ENCODE assay signal across 8 cellular contexts in the genomic region with DNA sequence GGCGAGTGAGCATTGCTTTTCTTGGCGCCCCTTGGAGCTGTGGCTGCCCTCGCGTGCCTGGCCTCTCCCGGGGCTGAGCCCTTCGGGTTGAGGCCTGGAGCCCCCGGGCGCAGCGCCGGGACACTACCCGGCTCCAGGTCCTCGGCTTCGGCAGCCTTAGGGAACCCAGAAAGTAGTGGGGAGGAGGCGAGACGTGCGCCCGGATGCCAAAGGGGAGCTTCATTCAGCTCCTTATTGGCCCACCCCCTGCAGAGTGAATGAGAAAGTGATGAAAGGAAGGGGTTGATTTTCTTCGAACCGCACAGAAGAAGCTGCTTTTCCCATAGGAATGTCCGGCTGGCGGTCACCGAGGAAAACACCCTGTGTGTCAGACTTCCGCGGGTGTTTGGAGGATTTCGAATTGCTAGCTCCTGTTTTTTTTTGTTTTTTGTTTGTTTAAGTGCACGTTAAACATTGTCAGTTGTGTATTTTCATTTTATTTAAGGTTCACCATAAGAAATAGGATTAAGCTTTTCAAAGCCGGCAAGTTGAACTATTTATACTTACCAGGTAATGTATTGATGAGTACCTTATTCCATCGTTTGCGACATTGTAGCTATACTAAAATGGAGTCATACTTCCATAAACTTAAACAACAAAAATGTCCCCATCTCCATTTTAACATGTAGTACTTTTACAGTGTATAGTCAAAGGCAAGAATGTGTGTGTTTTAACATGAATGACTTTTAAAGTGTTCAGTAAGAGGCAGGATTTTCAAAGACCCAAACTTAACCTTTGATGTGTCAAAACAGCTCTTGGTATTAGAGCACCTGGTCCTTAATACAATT. TPM values are rescaled to one million over a fixed set of nuclear protein-coding genes. Genes with fewer than 3 reads are reported as not detected.
DNase-seq lines count a peak whose midpoint lies in the region; ATAC-seq, FAIRE-seq and TF ChIP-seq lines count a peak whose summit lies in the region.

No MANE protein-coding gene starts in this region.

- FAIRE-seq in GM18507 (lab: Jason Lieb, UNC): peak; percentile 39

- peak overlapping the region; percentile 2; the same call in 1 of the 2 replicates for H2AFZ ChIP-seq in OCI-LY1 (ENCODE audit: low read length)

- H3K9me3 ChIP-seq in OCI-LY1 (ENCODE audit: low read length): no peaks in the 10 kb centered on the region
- no peaks in the 10 kb centered on the region for H3K9me3 ChIP-seq in iPS-15b (ENCODE audit: control insufficient read depth, insufficient read depth, low read length)
- H3K9me3 ChIP-seq in skeletal muscle tissue (ENCODE audit: control insufficient read depth in 3 of 3, low read length in 3 of 3): no peaks in the 10 kb centered on the region

- peak; percentile 56 for DNase-seq in AG09309 (ENCODE audit: low read depth)
- DNase-seq in GM18507 (ENCODE audit: extremely low spot score, insufficient read length, low read depth): no peak
- peak; percentile 83 for DNase-seq in astrocyte of the spinal cord (ENCODE audit: low read depth, low spot score)
- DNase-seq in retina: no peak

- H3K79me2 ChIP-seq in OCI-LY1 (ENCODE audit: insufficient read depth, low read length): peaks cover 18% of the 10 kb centered on the region

- peak overlapping the region; percentile 88 for H3K4me2 ChIP-seq in OCI-LY1 (ENCODE audit: low read length)

- in situ Hi-C loops in astrocyte of the spinal cord (cut with HindIII; ENCODE audit: low sequenced_read_pairs): no loop called here

- H3K9ac ChIP-seq in OCI-LY1 (ENCODE audit: low read length): peak overlapping the region; percentile 81
- peak overlapping the region; percentile 93 for H3K9ac ChIP-seq in iPS-15b (ENCODE audit: low read depth, low read length)
- H3K9ac ChIP-seq in skeletal muscle tissue (ENCODE audit: low read depth in 1 of 3, low read length in 3 of 3): peak overlapping the region; percentile 84 to 99 (median 97)

- no peaks in the 10 kb centered on the region for H4K20me1 ChIP-seq in OCI-LY1 (ENCODE audit: insufficient read depth, low read length)

- TF ChIP-seq CTCF in AG09309 (IDR thresholded peaks at IDR 0.05; ENCODE audit: control insufficient read depth, insufficient read depth, low read depth, low read length, missing control alignments): no peak
- no peak for TF ChIP-seq CTCF in OCI-LY1 (IDR thresholded peaks at IDR 0.05; ENCODE audit: low read length)
- TF ChIP-seq CTCF in astrocyte of the spinal cord (IDR thresholded peaks at IDR 0.05; ENCODE audit: low read depth, low read length): no peak

- H3K36me3 ChIP-seq in OCI-LY1 (ENCODE audit: insufficient read depth, low read length) (peaks cover 38% of the 10 kb centered on the region), iPS-15b (ENCODE audit: control insufficient read depth, insufficient read depth, low read length) (peaks cover 21% of the 10 kb centered on the region), skeletal muscle tissue (ENCODE audit: control insufficient read depth in 3 of 3, insufficient read depth in 3 of 3, low read length in 3 of 3) (peaks cover 22 to 26% (median 25%) of the 10 kb centered on the region in 3 donors)

- H3K27ac ChIP-seq in OCI-LY1 (ENCODE audit: low read depth, low read length, poor library complexity, severe bottlenecking): peak overlapping the region; percentile 24
- peak overlapping the region; percentile 99 for H3K27ac ChIP-seq in skeletal muscle tissue (ENCODE audit: low read depth, low read length)

- peaks cover 22% of the 10 kb centered on the region for H3K4me1 ChIP-seq in OCI-LY1 (ENCODE audit: insufficient read depth, low read length, severe bottlenecking)
- H3K4me1 ChIP-seq in iPS-15b (ENCODE audit: control insufficient read depth, insufficient read depth, low read length): peaks cover 3% of the 10 kb centered on the region
- H3K4me1 ChIP-seq in skeletal muscle tissue (ENCODE audit: control insufficient read depth in 3 of 3, insufficient read depth in 3 of 3, low read length in 3 of 3): peaks cover 20 to 32% (median 31%) of the 10 kb centered on the region in 3 donors

- 0 out of 2 replicates have a peak, but pooled peaks cover 3% of the 10 kb centered on the region for H3F3A ChIP-seq in OCI-LY1 (ENCODE audit: insufficient read depth, low read length)

- peak overlapping the region; percentile 60 for H3K4me3 ChIP-seq in AG09309 (ENCODE audit: control insufficient read depth, low read depth, low read length)
- peak overlapping the region; percentile 97 for H3K4me3 ChIP-seq in OCI-LY1 (ENCODE audit: low read depth, low read length, poor library complexity, severe bottlenecking)
- H3K4me3 ChIP-seq in astrocyte of the spinal cord (ENCODE audit: low read depth, low read length): peak overlapping the region; percentile 74
- peak overlapping the region; percentile 96 for H3K4me3 ChIP-seq in iPS-15b (ENCODE audit: low read depth, low read length)
- H3K4me3 ChIP-seq in skeletal muscle tissue (ENCODE audit: low read length in 3 of 3): peak overlapping the region; percentile 95 to 99 (median 99)

- ATAC-seq in HG02973 (IDR thresholded peaks at IDR 0.05; ENCODE audit: unreplicated experiment): peak; percentile 14

- H3K27me3 ChIP-seq in OCI-LY1 (ENCODE audit: insufficient read depth, low read length) (no peaks in the 10 kb centered on the region), iPS-15b (ENCODE audit: control insufficient read depth, insufficient read depth, low read length) (no peaks in the 10 kb centered on the region), skeletal muscle tissue (ENCODE audit: control insufficient read depth in 3 of 3, insufficient read depth in 3 of 3, low read length in 3 of 3) (no peaks in the 10 kb centered on the region)

- H3K9me2 ChIP-seq in OCI-LY1 (ENCODE audit: low read depth, low read length): no peaks in the 10 kb centered on the region

RNA-seq across cellular contexts. Expression of a gene that starts 0.9 kb away (rescaled TPM):
- 571 TPM for total RNA-seq in skeletal muscle tissue

RNA-seq across cellular contexts. Expression of a gene that starts 48.3 kb away (rescaled TPM):
- 21.4 TPM for total RNA-seq in skeletal muscle tissue

RNA-seq across cellular contexts. Expression of a gene that starts 58.5 kb away (rescaled TPM):
- total RNA-seq in skeletal muscle tissue: 22.4 TPM

Comparison
In these comparisons a context has a peak if more than half of its experiments do, and no peak if none do; other contexts are left out.
1. DNase-seq: peak in AG09309 (single experiment) and astrocyte of the spinal cord (single experiment); none in GM18507 (single experiment) and retina (single experiment).
2. Peak in every context shown above with its lines, with median percentiles within 50 percentile points of each other: H3K4me3 ChIP-seq and H3K9ac ChIP-seq.